In genomic region chr12:34361721-34362316, GRCh38 we compare ENCODE assay signal across 36 cellular contexts.
DNase-seq lines count a peak whose midpoint lies in the region; ATAC-seq, FAIRE-seq and TF ChIP-seq lines count a peak whose summit lies in the region.
"Had no signal": no experiment of that assay in that cellular context is flagged by ENCODE, and none has a peak within 500 bp of the region (broad histone marks: within the 10 kb centered on the region; RNA-seq: fewer than 3 reads in every experiment).

No MANE protein-coding gene starts in this region.

- H2AK5ac ChIP-seq in neuronal stem cell (ENCODE audit: low read depth, low read length), result no peak overlapping the region

- no peak overlapping the region for H2BK12ac ChIP-seq in neuronal stem cell (ENCODE audit: low read length)

- no peaks in the 10 kb centered on the region for H3K9me3 ChIP-seq in K562 (replicated peaks; ENCODE audit: control insufficient read depth, insufficient read depth, low read depth, low read length)
- H3K9me3 ChIP-seq in iPS-18c (ENCODE audit: control insufficient read depth, insufficient read depth, low read length), result peaks cover 34% of the 10 kb centered on the region
- peaks cover 0 to 79% of the 10 kb centered on the region in 2 donors for H3K9me3 ChIP-seq in neuronal stem cell (replicated peaks in 1 of 2; ENCODE audit: control insufficient read depth in 2 of 2, insufficient read depth in 1 of 2, low read depth in 1 of 2, low read length in 2 of 2)
- H3K9me3 ChIP-seq in aorta (ENCODE audit: control insufficient read depth, low read length), result peaks cover 3% of the 10 kb centered on the region
- H3K9me3 ChIP-seq: A549, BE2C had no signal

- POLR2A ChIA-PET in K562 (lab: Yijun Ruan, JAX), result no interaction called here
- POLR2A ChIA-PET in activated CD4-positive, alpha-beta T cell treated with anti-CD3 and anti-CD28 coated beads for 36 hours (lab: Charles Lee), result no interaction called here

- peak overlapping the region; percentile 3 for H3K23ac ChIP-seq in neuronal stem cell (ENCODE audit: low read depth, low read length, poor library complexity)

- BruUV-seq in K562 (replicated peaks; lab: Mats Ljungman, UMichigan), result no TSS peak

- no peaks in the 10 kb centered on the region for H3K4me1 Mint-ChIP-seq in activated CD4-positive, alpha-beta T cell treated with anti-CD3 and anti-CD28 coated beads for 36 hours
- H3K4me1 Mint-ChIP-seq: B cell; CD14-positive monocyte; CD4-positive, alpha-beta memory T cell; CD4-positive, CD25-positive, alpha-beta regulatory T cell; CD8-positive, alpha-beta memory T cell had no signal

- H4K8ac ChIP-seq in neuronal stem cell (ENCODE audit: low read depth, low read length), result no peak overlapping the region

- peak overlapping the region; percentile 68; the same call in 1 of the 2 replicates for H2AFZ ChIP-seq in K562 (ENCODE audit: low read depth, low read length)
- no peak overlapping the region for H2AFZ ChIP-seq in neuronal stem cell (ENCODE audit: low read length)

- no peaks in the 10 kb centered on the region for H3K79me2 ChIP-seq in K562 (ENCODE audit: control insufficient read depth, insufficient read depth, low read length)

- H2BK15ac ChIP-seq in neuronal stem cell (ENCODE audit: low read length), result no peak overlapping the region

- no peak overlapping the region for H3K4me3 ChIP-seq in K562
- H3K4me3 ChIP-seq in iPS-18c (ENCODE audit: insufficient read depth, low read depth, low read length), result peak overlapping the region; percentile 15
- H3K4me3 ChIP-seq in neuronal stem cell (ENCODE audit: low read length in 2 of 2), result no peak overlapping the region
- H3K4me3 ChIP-seq in aorta (ENCODE audit: low read length in 2 of 2), result no peak overlapping the region
- H3K4me3 ChIP-seq: BLaER1; BLaER1 treated with 17β-estradiol and CSF1 and Interleukin-3, amounts not matched to agents 10 nM and 100 nM had no signal

- TF ChIP-seq CTCF in K562 (IDR thresholded peaks at IDR 0.05 in 2 of 3, conservative IDR thresholded peaks at IDR 0.05 in 1 of 3; ENCODE audit: insufficient read depth in 2 of 3, low read depth in 1 of 3, low read length in 3 of 3), result no peak

- H3K79me1 ChIP-seq in neuronal stem cell (ENCODE audit: low read depth, low read length), result no peaks in the 10 kb centered on the region

- H3K36me3 ChIP-seq in K562 (ENCODE audit: control insufficient read depth, insufficient read depth, low read length), result no peaks in the 10 kb centered on the region
- no peaks in the 10 kb centered on the region for H3K36me3 ChIP-seq in neuronal stem cell (replicated peaks in 1 of 2; ENCODE audit: control insufficient read depth in 2 of 2, insufficient read depth in 2 of 2, low read length in 2 of 2)
- no peaks in the 10 kb centered on the region for H3K36me3 ChIP-seq in aorta (ENCODE audit: control insufficient read depth in 1 of 2, insufficient read depth in 2 of 2, low read length in 1 of 2)
- H3K36me3 ChIP-seq: BE2C; BLaER1; BLaER1 treated with 17β-estradiol and CSF1 and Interleukin-3, amounts not matched to agents 10 nM and 100 nM had no signal

- no peak for TF ChIP-seq POLR2A in K562 (conservative IDR thresholded peaks at IDR 0.05)

- H3K27ac ChIP-seq in K562 (ENCODE audit: extremely low read depth, low read depth, low read length), result no peak overlapping the region
- no peak overlapping the region for H3K27ac ChIP-seq in neuronal stem cell (replicated peaks; ENCODE audit: low read length)
- no peak overlapping the region for H3K27ac ChIP-seq in aorta (ENCODE audit: low read depth in 1 of 2, low read length in 2 of 2)
- H3K27ac ChIP-seq: 22Rv1; BLaER1; BLaER1 treated with 17β-estradiol and CSF1 and Interleukin-3, amounts not matched to agents 10 nM and 100 nM; C4-2B had no signal

- H2BK5ac ChIP-seq in neuronal stem cell (ENCODE audit: low read length), result no peak overlapping the region

- H3K9me3 Mint-ChIP-seq in activated CD4-positive, alpha-beta T cell treated with anti-CD3 and anti-CD28 coated beads for 36 hours (ENCODE audit: low read depth), result peaks cover 10% of the 10 kb centered on the region
- H3K9me3 Mint-ChIP-seq: CD4-positive, alpha-beta T cell; CD8-positive, alpha-beta T cell had no signal

- peak overlapping the region in 1 of 2 experiments; percentile 17; a peak in 1 of 4 replicates for H3K9ac ChIP-seq in K562 (ENCODE audit: insufficient read depth in 1 of 2, low read depth in 2 of 2, low read length in 2 of 2)
- H3K9ac ChIP-seq in neuronal stem cell (ENCODE audit: low read depth, low read length, poor library complexity), result no peak overlapping the region
- H3K9ac ChIP-seq: BLaER1; BLaER1 treated with 17β-estradiol and CSF1 and Interleukin-3, amounts not matched to agents 10 nM and 100 nM had no signal

- H2BK120ac ChIP-seq in neuronal stem cell (ENCODE audit: low read depth, low read length), result no peak overlapping the region

- no peak overlapping the region for H3K4ac ChIP-seq in neuronal stem cell (ENCODE audit: low read length)

- no peaks in the 10 kb centered on the region for H3K9me1 ChIP-seq in K562 (ENCODE audit: control insufficient read depth, insufficient read depth, low read length)

- TF ChIP-seq EP300 in K562 (IDR thresholded peaks at IDR 0.05; ENCODE audit: low read length), result no peak

- no peak overlapping the region for H3K27ac Mint-ChIP-seq in activated CD4-positive, alpha-beta T cell treated with anti-CD3 and anti-CD28 coated beads for 36 hours
- H3K27ac Mint-ChIP-seq: B cell; CD14-positive monocyte; CD4-positive, alpha-beta memory T cell; CD4-positive, alpha-beta T cell; CD4-positive, CD25-positive, alpha-beta regulatory T cell; CD8-positive, alpha-beta memory T cell; CD8-positive, alpha-beta T cell had no signal

- H4K91ac ChIP-seq in neuronal stem cell (ENCODE audit: low read depth, low read length, poor library complexity), result no peak overlapping the region

- ATAC-seq in K562 (no peak), aorta (ENCODE audit: low FRiP score) (no peak), HG03460 (IDR thresholded peaks at IDR 0.05; ENCODE audit: unreplicated experiment) (no peak)
- ATAC-seq in activated CD4-positive, alpha-beta T cell treated with anti-CD3 and anti-CD28 coated beads for 36 hours, result no peak
- ATAC-seq: CD8-positive, alpha-beta T cell had no signal

- 21% methylated on average over 20 of the region's 30 CpGs for WGBS in K562 (ENCODE audit: insufficient coverage, low coverage, missing lambda C conversion rate)
- no CpG with 5 or more reads among the region's 30 CpGs for WGBS in neuronal stem cell (ENCODE audit: extremely low coverage in 2 of 2, insufficient read length in 2 of 2, insufficient replicate concordance in 1 of 2), 2 donors
- WGBS in aorta, 2 donors, result 53 to 57% methylated on average over 30 of the region's 30 CpGs

- in situ Hi-C loops in K562 (cut with MboI), result no loop called here

- FAIRE-seq in K562 (lab: Jason Lieb, UNC) (no peak), urothelium cell line (lab: Jason Lieb, UNC) (peak; percentile 37)
- FAIRE-seq: A204.1, A549, D721Med had no signal

- no peaks in the 10 kb centered on the region for H4K20me1 ChIP-seq in K562 (replicated peaks; ENCODE audit: control insufficient read depth, insufficient read depth, low read length)
- H4K20me1 ChIP-seq: BLaER1; BLaER1 treated with 17β-estradiol and CSF1 and Interleukin-3, amounts not matched to agents 10 nM and 100 nM had no signal

- H3K14ac ChIP-seq in neuronal stem cell (ENCODE audit: low read length), result no peak overlapping the region

- H3K4me3 Mint-ChIP-seq in activated CD4-positive, alpha-beta T cell treated with anti-CD3 and anti-CD28 coated beads for 36 hours, result no peak overlapping the region
- H3K4me3 Mint-ChIP-seq: B cell; CD14-positive monocyte; CD4-positive, alpha-beta memory T cell; CD4-positive, alpha-beta T cell; CD4-positive, CD25-positive, alpha-beta regulatory T cell; CD8-positive, alpha-beta T cell had no signal

- no peak overlapping the region for H3K18ac ChIP-seq in neuronal stem cell (ENCODE audit: low read length)

- intact Hi-C loops in K562 (cut with micrococcal nuclease) (no loop called here), aorta (cut with DNase I) (no loop called here)
- intact Hi-C loops in activated CD4-positive, alpha-beta T cell treated with anti-CD3 and anti-CD28 coated beads for 36 hours (cut with DNase I, micrococcal nuclease), result no loop called here

- no peaks in the 10 kb centered on the region for H3K36me3 Mint-ChIP-seq in activated CD4-positive, alpha-beta T cell treated with anti-CD3 and anti-CD28 coated beads for 36 hours (ENCODE audit: low read depth)
- H3K36me3 Mint-ChIP-seq: CD14-positive monocyte; CD4-positive, alpha-beta memory T cell; CD4-positive, CD25-positive, alpha-beta regulatory T cell; CD8-positive, alpha-beta memory T cell; CD8-positive, alpha-beta T cell had no signal

- DNase-seq in K562 (ENCODE audit: extremely low read depth in 1 of 4, low spot score in 3 of 4), result peak in 1 of 4 experiments; percentile 18
- DNase-seq in neuronal stem cell (ENCODE audit: low spot score), result no peak
- DNase-seq in urothelium cell line (ENCODE audit: low spot score), result no peak
- DNase-seq in aorta, result no peak
- DNase-seq in DMS79 treated with DMSO at 0.1 percent for 48 hours (lab: John Stamatoyannopoulos, UW), result no peak
- DNase-seq in activated CD4-positive, alpha-beta T cell treated with anti-CD3 and anti-CD28 coated beads for 36 hours, result no peak
- DNase-seq: 8988T; ACHN; AML-193; BE2C; C1 segment of cervical spinal cord; Caco-2; Calu3; CD4-positive, alpha-beta memory T cell; CD4-positive, alpha-beta T cell; CD4-positive, CD25-positive, alpha-beta regulatory T cell; CD8-positive, alpha-beta memory T cell; CD8-positive, alpha-beta T cell; COR-L47; DMS 273 treated with DMSO at 0.1 percent for 48 hours; DMS153; DMS53; DMS79; DND-41; EL had no signal

- CTCF ChIA-PET in K562 (lab: Yijun Ruan, JAX; ENCODE audit: low intra/inter-chr PET ratio), result no interaction called here
- CTCF ChIA-PET in activated CD4-positive, alpha-beta T cell treated with anti-CD3 and anti-CD28 coated beads for 36 hours (lab: Charles Lee), result no interaction called here

- H3K4me2 ChIP-seq in K562 (ENCODE audit: insufficient read depth, low read length) (no peak overlapping the region), neuronal stem cell (ENCODE audit: insufficient read depth, low read length, poor library complexity, severe bottlenecking) (no peak overlapping the region)
- H3K4me2 ChIP-seq: BLaER1; BLaER1 treated with 17β-estradiol and CSF1 and Interleukin-3, amounts not matched to agents 10 nM and 100 nM had no signal

- H3K27me3 ChIP-seq in K562 (ENCODE audit: control insufficient read depth in 2 of 2, insufficient read depth in 2 of 2, low read length in 2 of 2) (peaks cover 0 to 56% of the 10 kb centered on the region in 2 experiments; a peak in 3 of 5 replicates), neuronal stem cell (ENCODE audit: control insufficient read depth in 3 of 3, insufficient read depth in 3 of 3, low read depth in 1 of 3, low read length in 3 of 3) (no peaks in the 10 kb centered on the region), aorta (ENCODE audit: control insufficient read depth in 1 of 2, insufficient read depth in 2 of 2, low read length in 1 of 2) (no peaks in the 10 kb centered on the region)
- H3K27me3 ChIP-seq: BLaER1; BLaER1 treated with 17β-estradiol and CSF1 and Interleukin-3, amounts not matched to agents 10 nM and 100 nM had no signal

- no peaks in the 10 kb centered on the region for H3K27me3 Mint-ChIP-seq in activated CD4-positive, alpha-beta T cell treated with anti-CD3 and anti-CD28 coated beads for 36 hours
- H3K27me3 Mint-ChIP-seq: B cell; CD4-positive, alpha-beta memory T cell; CD4-positive, alpha-beta T cell; CD4-positive, CD25-positive, alpha-beta regulatory T cell; CD8-positive, alpha-beta memory T cell had no signal

- no peak for TF ChIP-seq RAD21 in K562 (CRISPR knock-in tag; conservative IDR thresholded peaks at IDR 0.05 in 1 of 2, IDR thresholded peaks at IDR 0.05 in 1 of 2)

- H3K4me1 ChIP-seq in K562 (replicated peaks in 1 of 2; ENCODE audit: control insufficient read depth in 2 of 2, insufficient read depth in 2 of 2, low read length in 2 of 2) (peaks cover 0 to 70% of the 10 kb centered on the region in 2 experiments; a peak in 3 of 5 replicates), neuronal stem cell (ENCODE audit: control insufficient read depth in 2 of 2, insufficient read depth in 1 of 2, low read depth in 1 of 2, low read length in 2 of 2) (no peaks in the 10 kb centered on the region), aorta (ENCODE audit: control insufficient read depth in 1 of 2, insufficient read depth in 2 of 2, low read length in 2 of 2) (no peaks in the 10 kb centered on the region)
- H3K4me1 ChIP-seq: A549; BE2C; BLaER1; BLaER1 treated with 17β-estradiol and CSF1 and Interleukin-3, amounts not matched to agents 10 nM and 100 nM had no signal
